Comparison of ENCODE assay signal across 30 cellular contexts in the genomic region with DNA sequence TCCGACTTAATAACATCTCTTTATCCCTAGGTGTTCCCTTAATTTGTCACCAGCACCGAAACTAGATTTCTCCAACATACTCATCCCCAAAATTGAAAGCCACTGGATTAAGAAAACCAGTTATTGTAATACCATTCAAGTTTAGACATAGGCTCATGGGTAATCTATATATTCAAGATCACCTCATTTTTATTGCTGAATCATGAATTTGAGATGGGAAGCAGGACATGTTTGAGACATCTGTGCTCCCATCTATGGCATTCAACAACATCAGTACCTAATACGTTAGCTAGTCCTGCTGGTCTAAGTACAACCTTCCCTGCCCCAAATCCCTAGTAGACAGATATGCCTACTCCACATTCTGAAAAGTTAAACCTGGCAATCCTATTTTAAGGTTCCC.
"Had no signal": no experiment of that assay in that cellular context is flagged by ENCODE, and none has a peak within 500 bp of the region (broad histone marks: within the 10 kb centered on the region; RNA-seq: fewer than 3 reads in every experiment).

No MANE protein-coding gene starts in this region.

- H3K27me3 ChIP-seq: ascending aorta, breast epithelium, cardiac muscle cell, colonic mucosa, heart left ventricle had no signal

- H3K4me1 ChIP-seq: ascending aorta, breast epithelium, colonic mucosa had no signal

- H3K36me3 ChIP-seq: ascending aorta, breast epithelium, cardiac muscle cell, colonic mucosa, heart left ventricle had no signal

- H3K4me3 ChIP-seq: ascending aorta, breast epithelium, cardiac muscle cell, colonic mucosa, heart left ventricle had no signal

- H3K9me3 ChIP-seq: ascending aorta, breast epithelium, colonic mucosa, heart left ventricle had no signal

- FAIRE-seq: endometrium, endothelial cell of umbilical vein, frontal cortex had no signal

- H3K27ac ChIP-seq: ascending aorta, breast epithelium, cardiac muscle cell, colonic mucosa, epithelial cell of prostate, heart left ventricle had no signal

- DNase-seq: activated CD4-positive, alpha-beta memory T cell treated with anti-CD3 and anti-CD28 coated beads for 36 hours; activated CD4-positive, alpha-beta T cell treated with anti-CD3 and anti-CD28 coated beads for 36 hours; activated CD4-positive, alpha-beta T cell treated with anti-CD3 and anti-CD28 coated beads, Interleukin-2, amount 10 ng/mL, durations not matched to agents 24 days and 14 days; activated CD4-positive, CD25-positive, alpha-beta regulatory T cell; activated CD4-positive, CD25-positive, alpha-beta regulatory T cell treated with anti-CD3 and anti-CD28 coated beads, Interleukin-2, amount 50 U/mL, for 72 hours; activated CD8-positive, alpha-beta memory T cell treated with anti-CD3 and anti-CD28 coated beads, Interleukin-2, amount 10 ng/mL, durations not matched to agents 7 days and 5 days; activated CD8-positive, alpha-beta memory T cell treated with anti-CD3 and anti-CD28 coated beads, Interleukin-2, amount 50 U/mL, for 4 hours; activated CD8-positive, alpha-beta T cell treated with anti-CD3 and anti-CD28 coated beads, Interleukin-2, amount 10 ng/mL, durations not matched to agents 7 days and 5 days; activated effector memory CD4-positive, alpha-beta T cell treated with anti-CD3 and anti-CD28 coated beads, Interleukin-2, amount 50 U/mL, for 16 hours; activated naive CD4-positive, alpha-beta T cell; activated naive CD4-positive, alpha-beta T cell treated with anti-CD3 and anti-CD28 coated beads, Interleukin-2, amount 10 ng/mL, durations not matched to agents 7 days and 5 days; activated naive CD8-positive, alpha-beta T cell treated with anti-CD3 and anti-CD28 coated beads, Interleukin-2, amount 10 ng/mL, durations not matched to agents 7 days and 5 days; activated T-cell treated with anti-CD3 and anti-CD28 coated beads, Interleukin-2, amount 50 U/mL, for 1 hour; activated T-cell treated with anti-CD3 and anti-CD28 coated beads, Interleukin-2, amount 50 U/mL, for 48 hours; central memory CD4-positive, alpha-beta T cell; cerebellar nuclear complex; colonic mucosa; dermis blood vessel endothelial cell; effector CD8-positive, alpha-beta T cell; foreskin fibroblast; heart left ventricle; T-helper 2 cell had no signal

- ATAC-seq: activated CD4-positive, alpha-beta T cell treated with anti-CD3 and anti-CD28 coated beads for 36 hours; activated CD8-positive, alpha-beta memory T cell treated with anti-CD3 and anti-CD28 coated beads, Interleukin-2, amount 10 ng/mL, durations not matched to agents 7 days and 5 days; activated CD8-positive, alpha-beta T cell treated with anti-CD3 and anti-CD28 coated beads, Interleukin-2, amount 10 ng/mL, durations not matched to agents 7 days and 5 days; activated naive CD4-positive, alpha-beta T cell treated with anti-CD3 and anti-CD28 coated beads, Interleukin-2, amount 50 U/mL, for 72 hours; heart left ventricle had no signal
